In the genomic region with DNA sequence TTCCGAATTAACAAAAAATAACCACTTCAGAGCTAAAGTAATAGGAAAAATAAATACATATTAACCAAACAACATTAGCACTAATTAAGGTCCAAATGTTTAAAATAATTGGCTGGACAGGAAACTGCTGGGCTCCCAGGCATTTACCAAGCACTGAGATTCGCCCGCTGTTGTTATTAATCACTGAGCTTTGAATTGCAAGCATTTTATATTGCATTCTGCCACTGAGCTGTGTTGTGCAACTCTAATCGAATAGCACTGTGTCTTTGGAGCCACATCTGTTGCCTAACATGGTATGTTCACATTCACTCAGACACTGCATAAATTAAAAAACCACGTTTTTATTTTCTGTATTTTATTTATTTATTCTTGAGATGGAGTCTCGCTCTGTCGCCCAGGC, we compare ENCODE assay signal across 17 cellular contexts.
DNase-seq lines count a peak whose midpoint lies in the region; ATAC-seq and TF ChIP-seq lines count a peak whose summit lies in the region.
"Had no signal": no experiment of that assay in that cellular context is flagged by ENCODE, and none has a peak within 500 bp of the region (broad histone marks: within the 10 kb centered on the region; RNA-seq: fewer than 3 reads in every experiment).

No MANE protein-coding gene starts in this region.

- POLR2A ChIA-PET in IMR-90 (lab: Charles Lee; ENCODE audit: unreplicated experiment): interaction anchor here (0.7 kb wide), 1 partner anchor 9 kb away, joined by 3 read pairs; no protein-coding TSS in a partner anchor

- H3K56ac ChIP-seq in IMR-90 (ENCODE audit: extremely low read depth, insufficient read depth, low read length): no peak overlapping the region

- H3K4me3 ChIP-seq in IMR-90 (ENCODE audit: insufficient read depth, low read depth, low read length) (no peak overlapping the region), cardiac fibroblast (replicated peaks in 1 of 2; ENCODE audit: low read depth in 2 of 2, low read length in 2 of 2) (no peak overlapping the region), MG63 (no peak overlapping the region), right atrium auricular region (no peak overlapping the region)
- H3K4me3 ChIP-seq: dorsolateral prefrontal cortex, lower lobe of right lung had no signal

- H3K9me1 ChIP-seq in IMR-90 (ENCODE audit: insufficient read depth, low read length): peaks cover 3% of the 10 kb centered on the region

- H3K4me1 ChIP-seq in IMR-90 (ENCODE audit: control insufficient read depth, insufficient read depth, low read length) (peaks cover 5% of the 10 kb centered on the region), right atrium auricular region (peaks cover 0 to 20% of the 10 kb centered on the region in 2 donors)

- no peak overlapping the region for H3K18ac ChIP-seq in IMR-90 (ENCODE audit: low read depth, low read length)

- H4K5ac ChIP-seq in IMR-90 (ENCODE audit: low read depth, low read length): no peak overlapping the region

- H3K27ac ChIP-seq in IMR-90 (ENCODE audit: insufficient read depth, low read length) (no peak overlapping the region), right atrium auricular region (no peak overlapping the region)
- H3K27ac ChIP-seq: dorsolateral prefrontal cortex had no signal

- dilution Hi-C loops in IMR-90 (cut with HindIII; ENCODE audit: low sequenced_read_pairs, unreplicated experiment): no loop called here

- in situ Hi-C loops in IMR-90 (cut with MboI; ENCODE audit: low sequenced_read_pairs): no loop called here

- no peak for TF ChIP-seq POLR2A in IMR-90 (IDR thresholded peaks at IDR 0.05; ENCODE audit: low read depth, low read length)

- TF ChIP-seq CTCF in IMR-90 (conservative IDR thresholded peaks at IDR 0.05; ENCODE audit: low read depth, low read length): no peak
- TF ChIP-seq CTCF in cardiac fibroblast (IDR thresholded peaks at IDR 0.05; ENCODE audit: low read depth, low read length): no peak
- TF ChIP-seq CTCF in right atrium auricular region (IDR thresholded peaks at IDR 0.05): no peak

- no peak overlapping the region for H2BK120ac ChIP-seq in IMR-90 (ENCODE audit: low read depth, low read length)

- H3K9me3 ChIP-seq in IMR-90 (ENCODE audit: control insufficient read depth, insufficient read depth, low read length) (no peaks in the 10 kb centered on the region), MG63 (no peaks in the 10 kb centered on the region), right atrium auricular region (no peaks in the 10 kb centered on the region)
- H3K9me3 ChIP-seq: lower lobe of right lung had no signal

- H3K4ac ChIP-seq in IMR-90 (ENCODE audit: low read depth, low read length): no peak overlapping the region

- no peaks in the 10 kb centered on the region for H4K20me1 ChIP-seq in IMR-90 (ENCODE audit: insufficient read depth, low read length)

- no peak overlapping the region for H3K14ac ChIP-seq in IMR-90 (replicated peaks; ENCODE audit: low read depth, low read length)

- BruUV-seq in IMR-90 (replicated peaks; lab: Mats Ljungman, UMichigan): no TSS peak

- no peaks in the 10 kb centered on the region for H3K79me1 ChIP-seq in IMR-90 (ENCODE audit: low read depth in 1 of 2, low read length in 2 of 2)

- no peak overlapping the region for H2BK15ac ChIP-seq in IMR-90 (ENCODE audit: low read depth, low read length)

- no peak overlapping the region for H2BK5ac ChIP-seq in IMR-90 (ENCODE audit: low read depth, low read length, poor library complexity, severe bottlenecking)

- H3K9ac ChIP-seq in IMR-90 (ENCODE audit: low read depth, low read length): no peak overlapping the region

- H4K91ac ChIP-seq in IMR-90 (ENCODE audit: insufficient read depth, low read depth, low read length): no peak overlapping the region

- H3K36me3 ChIP-seq in IMR-90 (ENCODE audit: control insufficient read depth, insufficient read depth, low read length) (no peaks in the 10 kb centered on the region), MG63 (no peaks in the 10 kb centered on the region), right atrium auricular region (no peaks in the 10 kb centered on the region)
- H3K36me3 ChIP-seq: lower lobe of right lung had no signal

- H3K4me2 ChIP-seq in IMR-90 (ENCODE audit: low read depth, low read length): no peak overlapping the region

- peak; percentile 22; the same call in 1 of the 2 replicates for ATAC-seq in IMR-90 (ENCODE audit: low read depth)
- peak; percentile 82 for ATAC-seq in left lobe of liver
- ATAC-seq in HG02938 (IDR thresholded peaks at IDR 0.05; ENCODE audit: unreplicated experiment): no peak
- ATAC-seq in GM18867 (IDR thresholded peaks at IDR 0.05; ENCODE audit: unreplicated experiment): no peak
- ATAC-seq: naive thymus-derived CD8-positive, alpha-beta T cell had no signal

- DNase-seq in AG08395 (ENCODE audit: low spot score): peak; percentile 63
- DNase-seq in IMR-90: no peak
- DNase-seq in cardiac fibroblast (ENCODE audit: low read depth in 2 of 2): peak; percentile 33 to 37
- DNase-seq in left lobe of liver (ENCODE audit: low spot score): no peak
- no peak for DNase-seq in MG63
- no peak for DNase-seq in right atrium auricular region (ENCODE audit: low spot score)
- DNase-seq: activated CD4-positive, alpha-beta T cell treated with anti-CD3 and anti-CD28 coated beads for 48 hours; activated naive CD4-positive, alpha-beta T cell treated with anti-CD3 and anti-CD28 coated beads, Interleukin-2, amount 50 U/mL, for 16 hours; dorsolateral prefrontal cortex; GDM1; lower lobe of right lung; MV-4-11; naive thymus-derived CD8-positive, alpha-beta T cell; NCI-H2029; NCI-H524 had no signal

- TF ChIP-seq RAD21 in IMR-90 (IDR thresholded peaks at IDR 0.05; ENCODE audit: low read length): no peak

- H3K23ac ChIP-seq in IMR-90 (ENCODE audit: low read depth, low read length): no peak overlapping the region

- H4K8ac ChIP-seq in IMR-90 (ENCODE audit: low read depth in 2 of 2, low read length in 2 of 2): no peak overlapping the region

- intact Hi-C loops in IMR-90 (cut with micrococcal nuclease): loop anchor here (10.0 kb wide), 1 partner anchor 148 kb away; no protein-coding TSS in a partner anchor

- no peaks in the 10 kb centered on the region; the same call in 1 of the 2 replicates for H3K27me3 ChIP-seq in IMR-90 (ENCODE audit: control insufficient read depth, insufficient read depth, low read length)
- H3K27me3 ChIP-seq in MG63: no peaks in the 10 kb centered on the region
- H3K27me3 ChIP-seq in right atrium auricular region: no peaks in the 10 kb centered on the region

- no peak overlapping the region for H2BK20ac ChIP-seq in IMR-90 (ENCODE audit: low read depth, low read length)

- CTCF ChIA-PET in IMR-90 (lab: Yijun Ruan, JAX): interaction anchor here (0.5 kb wide), 1 partner anchor 155 kb away, joined by 3 read pairs; no protein-coding TSS in a partner anchor

- 42% methylated on average over 2 of the region's 7 CpGs; no CpG with 5 or more reads in 1 of the 2 experiments for WGBS in IMR-90 (ENCODE audit: extremely low coverage in 2 of 2, insufficient read length in 1 of 2), 2 experiments

- no peak overlapping the region for H2AK9ac ChIP-seq in IMR-90 (replicated peaks; ENCODE audit: low read depth, low read length, poor library complexity)

- H2AK5ac ChIP-seq in IMR-90 (ENCODE audit: low read depth, low read length): no peak overlapping the region

- no peak overlapping the region for H2AFZ ChIP-seq in IMR-90 (replicated peaks; ENCODE audit: low read length, poor library complexity)

TF ChIP-seq in IMR-90, 13 proteins besides CTCF, POLR2A, EP300 and RAD21:
- TF ChIP-seq CEBPB (IDR thresholded peaks at IDR 0.05; ENCODE audit: low read depth, low read length) (peak; percentile 84), CHD1 (IDR thresholded peaks at IDR 0.05; ENCODE audit: low read depth, low read length) (no peak)
TF ChIP-seq in IMR-90: peak in this region for 1.

Comparison
In these comparisons a context has a peak if more than half of its experiments do, and no peak if none do; other contexts are left out.
1. DNase-seq: peak in AG08395 (single experiment) and cardiac fibroblast (2 of 2); none in IMR-90 (single experiment), left lobe of liver (single experiment), MG63 (single experiment) and right atrium auricular region (single experiment).
2. ATAC-seq: peak in IMR-90 (single experiment) and left lobe of liver (single experiment); none in HG02938 (single experiment) and GM18867 (single experiment).